Comparison of ENCODE assay signal across 21 cellular contexts in the genomic region with DNA sequence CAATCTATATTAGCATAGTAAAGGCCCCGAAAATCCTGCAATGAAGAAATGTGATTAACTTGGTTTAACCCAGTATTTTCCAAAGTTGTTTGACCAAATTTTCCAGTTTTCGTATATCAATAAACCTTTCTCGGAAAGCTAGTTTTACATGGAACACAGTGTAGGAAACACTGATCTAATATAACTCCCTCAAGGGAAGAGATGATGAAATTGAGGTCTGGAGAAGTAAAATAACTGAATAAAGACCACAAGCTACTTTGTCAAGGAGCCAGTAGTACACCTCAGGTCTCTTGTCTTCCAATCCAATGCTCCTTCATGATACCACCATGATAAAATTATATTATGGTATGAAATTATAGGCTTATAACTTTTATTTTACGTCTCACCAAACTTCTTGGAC.
DNase-seq lines count a peak whose midpoint lies in the region; ATAC-seq and TF ChIP-seq lines count a peak whose summit lies in the region.
"Had no signal": no experiment of that assay in that cellular context is flagged by ENCODE, and none has a peak within 500 bp of the region (broad histone marks: within the 10 kb centered on the region; RNA-seq: fewer than 3 reads in every experiment).

No MANE protein-coding gene starts in this region.

- no peaks in the 10 kb centered on the region for H3K4me1 ChIP-seq in endodermal cell (ENCODE audit: control insufficient read depth, insufficient read depth, low read length)
- H3K4me1 ChIP-seq: HAP-1 had no signal

- no peaks in the 10 kb centered on the region for H3K27me3 Mint-ChIP-seq in endodermal cell (ENCODE audit: insufficient read depth)

- no peaks in the 10 kb centered on the region for H3K36me3 ChIP-seq in endodermal cell (ENCODE audit: control insufficient read depth, insufficient read depth, low read length)
- H3K36me3 ChIP-seq: BLaER1, HAP-1, Peyer's patch had no signal

- H3K4me1 Mint-ChIP-seq in endodermal cell: no peaks in the 10 kb centered on the region

- no peak overlapping the region for H3K27ac Mint-ChIP-seq in endodermal cell
- H3K27ac Mint-ChIP-seq: CD8-positive, alpha-beta T cell had no signal

- no peaks in the 10 kb centered on the region for H3K36me3 Mint-ChIP-seq in endodermal cell (ENCODE audit: low read depth)
- H3K36me3 Mint-ChIP-seq: CD8-positive, alpha-beta T cell had no signal

- H3K27ac ChIP-seq in endodermal cell (ENCODE audit: low read depth, low read length): no peak overlapping the region
- H3K27ac ChIP-seq: BLaER1, HL-60 had no signal

- TF ChIP-seq CTCF in endodermal cell (conservative IDR thresholded peaks at IDR 0.05): no peak

- DNase-seq in Right ventricle myocardium inferior (ENCODE audit: missing footprints) (no peak), left cardiac atrium (no peak), fibroblast of the conjunctiva (ENCODE audit: low read depth) (peak; percentile 56), sciatic nerve (ENCODE audit: low spot score) (no peak), COLO668 (lab: John Stamatoyannopoulos, UW; ENCODE audit: unreplicated experiment) (no peak), endodermal cell (no peak), NCI-H446 treated with DMSO at 0.1 percent for 48 hours (lab: John Stamatoyannopoulos, UW) (no peak), hepatic stellate cell (ENCODE audit: low spot score) (no peak)
- DNase-seq: 8988T; CD8-positive, alpha-beta T cell; DMS79; MV-4-11; NCI-H1417 treated with DMSO at 0.1 percent for 48 hours; NCI-H2029; NCI-H2171; NCI-H82; Peyer's patch; SHP77 had no signal

- no peaks in the 10 kb centered on the region for H3K9me3 Mint-ChIP-seq in endodermal cell

- H3K4me3 Mint-ChIP-seq in endodermal cell: no peak overlapping the region
- H3K4me3 Mint-ChIP-seq: CD8-positive, alpha-beta T cell had no signal

- intact Hi-C loops in Right ventricle myocardium inferior (cut with DNase I) (no loop called here), left cardiac atrium (cut with DNase I) (no loop called here), sciatic nerve (cut with DNase I) (no loop called here)

- 91 to 100% methylated on average over 1 to 3 of the region's 4 CpGs for WGBS in endodermal cell (ENCODE audit: insufficient coverage in 1 of 2, insufficient read length in 1 of 2), 2 experiments

- no peaks in the 10 kb centered on the region for H3K9me3 ChIP-seq in endodermal cell (ENCODE audit: control insufficient read depth, low read length)
- H3K9me3 ChIP-seq: BLaER1, HAP-1, Peyer's patch had no signal

- no peak overlapping the region for H3K4me3 ChIP-seq in endodermal cell (ENCODE audit: low read length)
- H3K4me3 ChIP-seq: BLaER1, HAP-1, Peyer's patch had no signal

- ATAC-seq in Right ventricle myocardium inferior (peak; percentile 52), left cardiac atrium (no peak), sciatic nerve (peak; percentile 86)
- ATAC-seq: CD8-positive, alpha-beta T cell had no signal

- H3K9ac ChIP-seq in endodermal cell (ENCODE audit: extremely low read depth, low read length, poor library complexity, severe bottlenecking): no peak overlapping the region
- H3K9ac ChIP-seq: BLaER1 had no signal

- H3K27me3 ChIP-seq in endodermal cell (ENCODE audit: control insufficient read depth, insufficient read depth, low read length, poor library complexity, severe bottlenecking): no peaks in the 10 kb centered on the region
- H3K27me3 ChIP-seq: BLaER1, Peyer's patch had no signal

Comparison
In these comparisons a context has a peak if more than half of its experiments do, and no peak if none do; other contexts are left out.
1. ATAC-seq: peak in Right ventricle myocardium inferior (single experiment) and sciatic nerve (single experiment); none in left cardiac atrium (0 of 2).